In the genomic region with DNA sequence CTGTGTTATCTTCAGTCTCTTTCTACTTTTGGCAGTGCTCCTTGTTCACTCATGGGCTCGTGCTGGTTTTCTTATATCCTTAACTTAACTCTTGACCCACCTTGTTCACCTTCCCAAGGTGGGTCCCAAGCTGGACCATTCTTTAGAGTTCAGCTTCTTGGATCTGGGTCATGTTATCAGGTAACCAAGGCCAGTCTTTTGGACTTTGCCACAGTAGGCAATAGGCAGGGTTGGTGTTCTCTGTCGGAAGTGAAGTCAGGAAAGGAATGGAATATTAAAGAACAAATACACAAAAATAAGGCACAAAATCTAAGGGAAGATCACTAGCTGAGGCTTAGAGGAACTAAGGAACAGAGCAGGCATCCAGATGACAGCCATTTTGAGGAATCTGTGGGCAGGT, we compare ENCODE assay signal across 18 cellular contexts.
DNase-seq lines count a peak whose midpoint lies in the region; ATAC-seq and TF ChIP-seq lines count a peak whose summit lies in the region.
"Had no signal": no experiment of that assay in that cellular context is flagged by ENCODE, and none has a peak within 500 bp of the region (broad histone marks: within the 10 kb centered on the region; RNA-seq: fewer than 3 reads in every experiment).

No MANE protein-coding gene starts in this region.

- H3K4me1 Mint-ChIP-seq in osteocyte (ENCODE audit: unreplicated experiment) = peaks cover 32% of the 10 kb centered on the region

- H3K27ac ChIP-seq in SJSA1 = peak overlapping the region; percentile 89
- H3K27ac ChIP-seq in left lung = no peak overlapping the region

- no peak overlapping the region for H3K4me3 Mint-ChIP-seq in osteocyte (ENCODE audit: unreplicated experiment)
- H3K4me3 Mint-ChIP-seq: CD4-positive, alpha-beta T cell; HFFc6 had no signal

- no peak overlapping the region for H3K4me3 ChIP-seq in SJSA1
- no peak overlapping the region for H3K4me3 ChIP-seq in left lung
- H3K4me3 ChIP-seq: K562 had no signal

- intact Hi-C loops in left lung (cut with DNase I) = no loop called here

- H3K9me3 ChIP-seq in SJSA1 (replicated peaks) (no peaks in the 10 kb centered on the region), left lung (no peaks in the 10 kb centered on the region)
- H3K9me3 ChIP-seq: BE2C, Caco-2 had no signal

- no peaks in the 10 kb centered on the region for H3K36me3 Mint-ChIP-seq in osteocyte (ENCODE audit: unreplicated experiment)

- DNase-seq in SJSA1 (ENCODE audit: low read depth in 1 of 2, low spot score in 2 of 2) (no peak), left lobe of liver (ENCODE audit: low spot score) (no peak), osteocyte (ENCODE audit: extremely low spot score, unreplicated experiment) (no peak), EL (no peak), left lung (no peak), NCI-H748 treated with DMSO at 0.1 percent for 48 hours (lab: John Stamatoyannopoulos, UW) (no peak)
- DNase-seq: ACHN; BE2C; C1 segment of cervical spinal cord; Caco-2; CD4-positive, alpha-beta T cell; GDM1; GOT3; H7; HFFc6 had no signal

- no peaks in the 10 kb centered on the region for H3K9me3 Mint-ChIP-seq in osteocyte (ENCODE audit: unreplicated experiment)
- H3K9me3 Mint-ChIP-seq: CD4-positive, alpha-beta T cell; HFFc6 had no signal

- H3K27me3 ChIP-seq in SJSA1 (replicated peaks) = no peaks in the 10 kb centered on the region
- no peaks in the 10 kb centered on the region for H3K27me3 ChIP-seq in left lung
- H3K27me3 ChIP-seq: BE2C had no signal

- ATAC-seq in left lobe of liver (peak; percentile 72), HG02588 (IDR thresholded peaks at IDR 0.05; ENCODE audit: unreplicated experiment) (no peak), left lung (no peak)
- ATAC-seq: HCT116, K562 had no signal

- H3K4me1 ChIP-seq in SJSA1 (replicated peaks) = peaks cover 38% of the 10 kb centered on the region
- no peaks in the 10 kb centered on the region for H3K4me1 ChIP-seq in left lung
- H3K4me1 ChIP-seq: BE2C, Caco-2 had no signal

- peak overlapping the region; percentile 83 for H3K27ac Mint-ChIP-seq in osteocyte (ENCODE audit: unreplicated experiment)
- H3K27ac Mint-ChIP-seq: CD4-positive, alpha-beta T cell; HFFc6 had no signal

- no peaks in the 10 kb centered on the region for H3K27me3 Mint-ChIP-seq in osteocyte (ENCODE audit: unreplicated experiment)
- H3K27me3 Mint-ChIP-seq: CD4-positive, alpha-beta T cell had no signal

- TF ChIP-seq CTCF in osteocyte (IDR thresholded peaks at IDR 0.05) (no peak), left lung (IDR thresholded peaks at IDR 0.05) (no peak)

- no peaks in the 10 kb centered on the region for H3K36me3 ChIP-seq in SJSA1
- no peaks in the 10 kb centered on the region for H3K36me3 ChIP-seq in left lung
- H3K36me3 ChIP-seq: BE2C had no signal
